ENCODE assay signal across 1 cellular context in genomic region chr20:45971675-45972499, GRCh38.
TF ChIP-seq lines count a peak whose summit lies in the region.

Gene ZNF335 (minus strand): TSS chr20:45972203. CDS start chr20:45971410, 793 bp downstream.

TF ChIP-seq in K562, 482 proteins besides CTCF, POLR2A, EP300 and RAD21 (continued from another document and continues in another):
- peak in 1 of 2 experiments; percentile 98; a peak in 2 of 4 replicates for TF ChIP-seq ZNF639 (CRISPR knock-in tag; conservative IDR thresholded peaks at IDR 0.05 in 1 of 2, IDR thresholded peaks at IDR 0.05 in 1 of 2)
- TF ChIP-seq SMARCE1 (IDR thresholded peaks at IDR 0.05): 0 out of 2 replicates have a peak, but pooled peaks have one; percentile 4
- TF ChIP-seq E2F1 (CRISPR knock-in tag; IDR thresholded peaks at IDR 0.05): peak; percentile 66; the same call in 1 of the 2 replicates
- 0 out of 2 replicates have a peak, but pooled peaks have one; percentile 7 for TF ChIP-seq ZNF57 (CRISPR knock-in tag; IDR thresholded peaks at IDR 0.05)
- peak; percentile 63; the same call in 1 of the 2 replicates for TF ChIP-seq SMAD4 (CRISPR knock-in tag; conservative IDR thresholded peaks at IDR 0.05)
- TF ChIP-seq CBFB (CRISPR knock-in tag; IDR thresholded peaks at IDR 0.05): 0 out of 2 replicates have a peak, but pooled peaks have one; percentile 20
- TF ChIP-seq TCF15 (CRISPR knock-in tag; IDR thresholded peaks at IDR 0.05): peak; percentile 40; the same call in 1 of the 2 replicates
- no peak for TF ChIP-seq RFX7 (CRISPR knock-in tag; IDR thresholded peaks at IDR 0.05)
- TF ChIP-seq KDM4B (IDR thresholded peaks at IDR 0.05; ENCODE audit: borderline replicate concordance in 2 of 2, low read depth in 1 of 2): peak in 1 of 2 experiments; percentile 77; a peak in 1 of 4 replicates
- TF ChIP-seq JUNB (CRISPR knock-in tag; conservative IDR thresholded peaks at IDR 0.05): peak; percentile 93
- TF ChIP-seq PATZ1 (CRISPR knock-in tag; IDR thresholded peaks at IDR 0.05; ENCODE audit: borderline replicate concordance): no peak
- peak; percentile 14 for TF ChIP-seq SAP30 (IDR thresholded peaks at IDR 0.05; ENCODE audit: borderline replicate concordance, insufficient read depth, low read depth, low read length, poor library complexity, severe bottlenecking)
- TF ChIP-seq MED1 (CRISPR knock-in tag; IDR thresholded peaks at IDR 0.05; ENCODE audit: borderline replicate concordance): no peak
- peak; percentile 96 for TF ChIP-seq ETV1 (tag; conservative IDR thresholded peaks at IDR 0.05; ENCODE audit: low read depth)
- TF ChIP-seq CXXC5 (CRISPR knock-in tag; IDR thresholded peaks at IDR 0.05): peak; percentile 89
- TF ChIP-seq DEAF1 (CRISPR knock-in tag; IDR thresholded peaks at IDR 0.05): peak; percentile 47; the same call in 1 of the 2 replicates
- no peak for TF ChIP-seq GTF3C2 (IDR thresholded peaks at IDR 0.05; ENCODE audit: borderline replicate concordance, extremely low read depth, insufficient read length)
- no peak for TF ChIP-seq POLR2AphosphoS5 (IDR thresholded peaks at IDR 0.05; ENCODE audit: control insufficient read depth, insufficient read depth, low read depth, low read length)
- no peak for TF ChIP-seq NCOA6 (IDR thresholded peaks at IDR 0.05)
- no peak for TF ChIP-seq GTF2B (IDR thresholded peaks at IDR 0.05; ENCODE audit: extremely low read depth, insufficient read length)
- TF ChIP-seq ZNF507 (tag; conservative IDR thresholded peaks at IDR 0.05): no peak
- peak; percentile 23; the same call in 1 of the 2 replicates for TF ChIP-seq MAFK (IDR thresholded peaks at IDR 0.05; ENCODE audit: low read length)
- peak; percentile 79 for TF ChIP-seq GTF2A2 (tag; IDR thresholded peaks at IDR 0.05)
- peak; percentile 90; the same call in 1 of the 2 replicates for TF ChIP-seq ZNF609 (CRISPR knock-in tag; IDR thresholded peaks at IDR 0.05; ENCODE audit: borderline replicate concordance)
- TF ChIP-seq NCOA1 (IDR thresholded peaks at IDR 0.05; ENCODE audit: low read depth): peak; percentile 94
- no peak for TF ChIP-seq GATA2 (CRISPR knock-in tag; IDR thresholded peaks at IDR 0.05)
- peak; percentile 91 for TF ChIP-seq CREB3 (tag; conservative IDR thresholded peaks at IDR 0.05; ENCODE audit: low read depth)
- TF ChIP-seq FOXP1 (CRISPR knock-in tag; IDR thresholded peaks at IDR 0.05): peak; percentile 92
- TF ChIP-seq HNRNPL (IDR thresholded peaks at IDR 0.05; ENCODE audit: low read depth, low read length): 0 out of 2 replicates have a peak, but pooled peaks have one; percentile 27
- TF ChIP-seq XRCC3 (IDR thresholded peaks at IDR 0.05): no peak
- peak in 1 of 2 experiments; percentile 57; a peak in 1 of 4 replicates for TF ChIP-seq HDAC1 (IDR thresholded peaks at IDR 0.05)
- TF ChIP-seq NFIC (IDR thresholded peaks at IDR 0.05): peak; percentile 88
- TF ChIP-seq ZNF592 (IDR thresholded peaks at IDR 0.05): 0 out of 2 replicates have a peak, but pooled peaks have one; percentile 2
- no peak for TF ChIP-seq ZNF75A (CRISPR knock-in tag; IDR thresholded peaks at IDR 0.05)
- peak; percentile 65 for TF ChIP-seq ASH1L (IDR thresholded peaks at IDR 0.05; ENCODE audit: borderline replicate concordance, low read depth, partially characterized antibody)
- peak; percentile 76 to 80 for TF ChIP-seq MAZ (CRISPR knock-in tag; conservative IDR thresholded peaks at IDR 0.05 in 1 of 2, IDR thresholded peaks at IDR 0.05 in 1 of 2)
